In genomic region chr4:119559044-119559647, GRCh38 we compare ENCODE assay signal across 8 cellular contexts.
DNase-seq lines count a peak whose midpoint lies in the region; ATAC-seq and TF ChIP-seq lines count a peak whose summit lies in the region.

No MANE protein-coding gene starts in this region.

- no peak overlapping the region for H3K27ac ChIP-seq in PC-3 (ENCODE audit: low read length)
- no peak overlapping the region for H3K27ac ChIP-seq in fibroblast of lung (ENCODE audit: insufficient read depth, low read length)
- no peak overlapping the region for H3K27ac ChIP-seq in gastrocnemius medialis

- H4K20me1 ChIP-seq in PC-3 (ENCODE audit: low read length) (no peaks in the 10 kb centered on the region), fibroblast of lung (ENCODE audit: control insufficient read depth, extremely low read depth, insufficient read depth, low read length) (no peaks in the 10 kb centered on the region)

- no peak for TF ChIP-seq POLR2A in gastrocnemius medialis (IDR thresholded peaks at IDR 0.05)

- no peaks in the 10 kb centered on the region for H3K79me2 ChIP-seq in PC-3 (ENCODE audit: low read length)
- H3K79me2 ChIP-seq in fibroblast of lung (ENCODE audit: control insufficient read depth, insufficient read depth, low read length), result peaks cover 6% of the 10 kb centered on the region

- no peaks in the 10 kb centered on the region for H3K9me2 ChIP-seq in PC-3 (replicated peaks; ENCODE audit: low read length)

- H3K36me3 ChIP-seq in PC-3 (ENCODE audit: low read depth, low read length), result peaks cover 8% of the 10 kb centered on the region; the same call in 1 of the 2 replicates
- peaks cover 25% of the 10 kb centered on the region for H3K36me3 ChIP-seq in fibroblast of lung (ENCODE audit: control insufficient read depth, insufficient read depth, low read length)
- H3K36me3 ChIP-seq in gastrocnemius medialis, result peaks cover 0 to 13% of the 10 kb centered on the region in 2 donors

- no peaks in the 10 kb centered on the region for H3K27me3 ChIP-seq in PC-3 (ENCODE audit: low read length)
- H3K27me3 ChIP-seq in fibroblast of lung (ENCODE audit: control insufficient read depth, insufficient read depth, low read length), result no peaks in the 10 kb centered on the region
- H3K27me3 ChIP-seq in gastrocnemius medialis, result no peaks in the 10 kb centered on the region

- TF ChIP-seq CTCF in AG09319 (IDR thresholded peaks at IDR 0.05; ENCODE audit: low read depth, low read length) (peak; percentile 29), PC-3 (conservative IDR thresholded peaks at IDR 0.05; ENCODE audit: low read depth, low read length) (peak; percentile 63), fibroblast of lung (conservative IDR thresholded peaks at IDR 0.05 in 1 of 2, IDR thresholded peaks at IDR 0.05 in 1 of 2; ENCODE audit: low read depth in 1 of 2, low read length in 2 of 2) (peak in 1 of 2 donors; percentile 25), gastrocnemius medialis (IDR thresholded peaks at IDR 0.05 in 4 of 5, conservative IDR thresholded peaks at IDR 0.05 in 1 of 5) (peak; percentile 37 to 57 (median 44))

- DNase-seq in AG09319 (ENCODE audit: extremely low read depth, low read depth), result peak; percentile 37
- DNase-seq in PC-3, result peak; percentile 66
- peak; percentile 58 to 75 for DNase-seq in fibroblast of lung (ENCODE audit: low read depth in 2 of 2)
- DNase-seq in gastrocnemius medialis, result no peak
- DNase-seq in T-helper 2 cell, result no peak
- DNase-seq in stimulated activated CD4-positive, alpha-beta T cell treated with anti-CD3 and anti-CD28 coated beads, Interleukin-1b, Interleukin-23, amount 100 ng/mL, for 48 hours, result no peak

- CTCF ChIA-PET in PC-3 (lab: Charles Lee), result interaction anchor here (0.6 to 1.0 kb wide), 4 partner anchors 68 to 1663 kb away, joined by 3 to 5 read pairs (median 4); no protein-coding TSS in a partner anchor

- no TSS peak for BruUV-seq in PC-3 (replicated peaks; lab: Mats Ljungman, UMichigan)

- no peak overlapping the region for H3K4me3 ChIP-seq in PC-3 (ENCODE audit: low read length)
- no peak overlapping the region for H3K4me3 ChIP-seq in fibroblast of lung (replicated peaks in 1 of 4; ENCODE audit: control extremely low read depth in 1 of 4, insufficient read depth in 1 of 4, low read depth in 3 of 4, low read length in 4 of 4)
- no peak overlapping the region for H3K4me3 ChIP-seq in gastrocnemius medialis

- H3K4me1 ChIP-seq in PC-3 (ENCODE audit: insufficient read depth, low read length) (no peaks in the 10 kb centered on the region), fibroblast of lung (ENCODE audit: control insufficient read depth, extremely low read depth, insufficient read depth, low read length) (no peaks in the 10 kb centered on the region), gastrocnemius medialis (no peaks in the 10 kb centered on the region)

- ATAC-seq in GM19351 (IDR thresholded peaks at IDR 0.05; ENCODE audit: unreplicated experiment), result peak; percentile 51
- no peak; the same call in 1 of the 2 replicates for ATAC-seq in PC-3
- ATAC-seq in gastrocnemius medialis, result peak in 1 of 2 donors; percentile 21
- no peak for ATAC-seq in GM21717 (IDR thresholded peaks at IDR 0.05; ENCODE audit: unreplicated experiment)

- no peak overlapping the region for H3K4me2 ChIP-seq in PC-3 (ENCODE audit: low read length)
- no peak overlapping the region for H3K4me2 ChIP-seq in fibroblast of lung (ENCODE audit: extremely low read depth, insufficient read depth, low read length)

- in situ Hi-C loops in gastrocnemius medialis (cut with MboI; ENCODE audit: low sequenced_read_pairs in 4 of 4), result loop anchor here in 2 of 4 donors (10.0 to 25.0 kb wide), 3 partner anchors 228 to 496 kb away; no protein-coding TSS in a partner anchor

- H3K9me3 ChIP-seq in PC-3 (ENCODE audit: low read length) (0 out of 2 replicates have a peak, but pooled peaks cover 5% of the 10 kb centered on the region), fibroblast of lung (ENCODE audit: control insufficient read depth, insufficient read depth, low read depth, low read length) (no peaks in the 10 kb centered on the region), gastrocnemius medialis (peaks cover 0 to 2% (median 0%) of the 10 kb centered on the region in 3 donors)

- POLR2A ChIA-PET in PC-3 (lab: Charles Lee; ENCODE audit: unreplicated experiment), result no interaction called here

- no peak overlapping the region for H2AFZ ChIP-seq in PC-3 (ENCODE audit: low read length)
- H2AFZ ChIP-seq in fibroblast of lung (ENCODE audit: low read length), result no peak overlapping the region

- H3F3A ChIP-seq in PC-3 (ENCODE audit: low read length, unreplicated experiment), result no peaks in the 10 kb centered on the region

- H3K9ac ChIP-seq in PC-3 (ENCODE audit: low read length) (no peak overlapping the region), fibroblast of lung (ENCODE audit: insufficient read depth, low read length) (no peak overlapping the region)

- intact Hi-C loops in PC-3 (cut with micrococcal nuclease) (loop anchor here (1.0 to 5.0 kb wide), 5 partner anchors 64 to 492 kb away; no protein-coding TSS in a partner anchor), gastrocnemius medialis (cut with DNase I; ENCODE audit: low total_unique reads) (loop anchor here (1.0 to 10.0 kb wide), 3 partner anchors 68 to 493 kb away; no protein-coding TSS in a partner anchor)

Comparison
In these comparisons a context has a peak if more than half of its experiments do, and no peak if none do; other contexts are left out.
1. DNase-seq: peak in AG09319 (single experiment), PC-3 (single experiment) and fibroblast of lung (2 of 2); none in gastrocnemius medialis (0 of 2), T-helper 2 cell (0 of 5) and stimulated activated CD4-positive, alpha-beta T cell treated with anti-CD3 and anti-CD28 coated beads, Interleukin-1b, Interleukin-23, amount 100 ng/mL, for 48 hours (single experiment).